ENCODE assay signal across 18 cellular contexts in genomic region chr15:31433574-31433973, GRCh38.
A peak's percentile ranks its signal among the peaks of the same experiment; 100 is the strongest.
DNase-seq lines count a peak whose midpoint lies in the region; ATAC-seq and TF ChIP-seq lines count a peak whose summit lies in the region.
"Had no signal": no experiment of that assay in that cellular context is flagged by ENCODE, and none has a peak within 500 bp of the region (broad histone marks: within the 10 kb centered on the region; RNA-seq: fewer than 3 reads in every experiment).

No MANE protein-coding gene starts in this region.

- H3K4me1 Mint-ChIP-seq in MCF 10A (ENCODE audit: insufficient read depth, unreplicated experiment) = peaks cover 15% of the 10 kb centered on the region
- peaks cover 79% of the 10 kb centered on the region for H3K4me1 Mint-ChIP-seq in activated CD8-positive, alpha-beta T cell treated with anti-CD3 and anti-CD28 coated beads, Interleukin-2, amount 10 ng/mL, durations not matched to agents 7 days and 5 days (ENCODE audit: low read depth)

- intact Hi-C loops in mammary epithelial cell (cut with micrococcal nuclease) = no loop called here
- intact Hi-C loops in MCF 10A (cut with micrococcal nuclease) = no loop called here
- intact Hi-C loops in lower lobe of right lung (cut with DNase I) = loop anchor here (5.0 kb wide), 1 partner anchor 46 kb away; no protein-coding TSS in a partner anchor
- intact Hi-C loops in OCI-LY7 (cut with micrococcal nuclease; ENCODE audit: unreplicated experiment) = loop anchor here (10.0 kb wide), 1 partner anchor 529 kb away; the partner anchor contains the start of gene FAN1

- no peak overlapping the region for H3K27ac Mint-ChIP-seq in MCF 10A (ENCODE audit: low read depth, unreplicated experiment)
- peak overlapping the region; percentile 99 for H3K27ac Mint-ChIP-seq in activated CD8-positive, alpha-beta T cell treated with anti-CD3 and anti-CD28 coated beads, Interleukin-2, amount 10 ng/mL, durations not matched to agents 7 days and 5 days

- H3K79me2 ChIP-seq in mammary epithelial cell (ENCODE audit: insufficient read depth, low read length) = no peaks in the 10 kb centered on the region
- H3K79me2 ChIP-seq in OCI-LY7 (ENCODE audit: insufficient read depth, low read depth, low read length) = no peaks in the 10 kb centered on the region

- ATAC-seq in activated CD8-positive, alpha-beta T cell treated with anti-CD3 and anti-CD28 coated beads, Interleukin-2, amount 10 ng/mL, durations not matched to agents 7 days and 5 days = no peak
- no peak for ATAC-seq in lower lobe of right lung
- no peak for ATAC-seq in HG02970 (IDR thresholded peaks at IDR 0.05; ENCODE audit: low FRiP score, unreplicated experiment)
- no peak for ATAC-seq in GM21447 (IDR thresholded peaks at IDR 0.05; ENCODE audit: unreplicated experiment)

- 87% methylated on average over 4 of the region's 6 CpGs for WGBS in mammary epithelial cell (ENCODE audit: low coverage, missing lambda C conversion rate)

- H3K36me3 ChIP-seq in mammary epithelial cell (ENCODE audit: insufficient read depth, low read length) = no peaks in the 10 kb centered on the region
- no peaks in the 10 kb centered on the region for H3K36me3 ChIP-seq in lower lobe of right lung
- H3K36me3 ChIP-seq in OCI-LY7 (ENCODE audit: insufficient read depth, low read length) = no peaks in the 10 kb centered on the region
- H3K36me3 ChIP-seq: MG63, neural progenitor cell, tibial artery had no signal

- BruUV-seq in mammary epithelial cell (replicated peaks; lab: Mats Ljungman, UMichigan) = no TSS peak
- no TSS peak for BruUV-seq in MCF 10A (replicated peaks; lab: Mats Ljungman, UMichigan)
- BruUV-seq in OCI-LY7 (replicated peaks; lab: Mats Ljungman, UMichigan) = no TSS peak

- no peak overlapping the region for H3K9ac ChIP-seq in mammary epithelial cell (ENCODE audit: insufficient read depth, low read length)
- H3K9ac ChIP-seq: neural progenitor cell had no signal

- H3K9me2 ChIP-seq in OCI-LY7 (ENCODE audit: insufficient read depth, low read length) = no peaks in the 10 kb centered on the region

- dilution Hi-C loops in mammary epithelial cell (cut with HindIII; ENCODE audit: low sequenced_read_pairs) = no loop called here

- no peaks in the 10 kb centered on the region for H3K36me3 Mint-ChIP-seq in MCF 10A (ENCODE audit: insufficient read depth, unreplicated experiment)
- no peaks in the 10 kb centered on the region for H3K36me3 Mint-ChIP-seq in activated CD8-positive, alpha-beta T cell treated with anti-CD3 and anti-CD28 coated beads, Interleukin-2, amount 10 ng/mL, durations not matched to agents 7 days and 5 days (ENCODE audit: low read depth)
- H3K36me3 Mint-ChIP-seq: neural progenitor cell had no signal

- H3K4me3 Mint-ChIP-seq in MCF 10A (ENCODE audit: unreplicated experiment) = no peak overlapping the region
- no peak overlapping the region for H3K4me3 Mint-ChIP-seq in activated CD8-positive, alpha-beta T cell treated with anti-CD3 and anti-CD28 coated beads, Interleukin-2, amount 10 ng/mL, durations not matched to agents 7 days and 5 days
- H3K4me3 Mint-ChIP-seq: neural progenitor cell had no signal

- no peak overlapping the region for H3K4me3 ChIP-seq in mammary epithelial cell (replicated peaks in 1 of 3; ENCODE audit: insufficient read depth in 1 of 3, low read depth in 2 of 3, low read length in 3 of 3)
- H3K4me3 ChIP-seq in lower lobe of right lung = no peak overlapping the region
- no peak overlapping the region for H3K4me3 ChIP-seq in OCI-LY7 (ENCODE audit: low read depth, low read length, poor library complexity, severe bottlenecking)
- H3K4me3 ChIP-seq: lung, MG63, neural progenitor cell, tibial artery had no signal

- no peaks in the 10 kb centered on the region for H3K9me3 Mint-ChIP-seq in MCF 10A (ENCODE audit: unreplicated experiment)
- no peaks in the 10 kb centered on the region for H3K9me3 Mint-ChIP-seq in activated CD8-positive, alpha-beta T cell treated with anti-CD3 and anti-CD28 coated beads, Interleukin-2, amount 10 ng/mL, durations not matched to agents 7 days and 5 days (ENCODE audit: insufficient read depth)
- H3K9me3 Mint-ChIP-seq: neural progenitor cell had no signal

- H3K4me1 ChIP-seq in mammary epithelial cell (ENCODE audit: insufficient read depth, low read length) (peaks cover 16% of the 10 kb centered on the region), lower lobe of right lung (peaks cover 46% of the 10 kb centered on the region), OCI-LY7 (ENCODE audit: insufficient read depth, low read length, poor library complexity, severe bottlenecking) (peaks cover 45% of the 10 kb centered on the region)
- H3K4me1 ChIP-seq: neural progenitor cell had no signal

- TF ChIP-seq CTCF in mammary epithelial cell (conservative IDR thresholded peaks at IDR 0.05 in 1 of 2, IDR thresholded peaks at IDR 0.05 in 1 of 2; ENCODE audit: extremely low read depth in 1 of 2, insufficient read depth in 1 of 2, low read depth in 1 of 2, low read length in 2 of 2) (no peak), MCF 10A (IDR thresholded peaks at IDR 0.05; ENCODE audit: unreplicated experiment) (no peak), lower lobe of right lung (IDR thresholded peaks at IDR 0.05) (no peak), OCI-LY7 (conservative IDR thresholded peaks at IDR 0.05; ENCODE audit: low read length) (no peak)

- POLR2A ChIA-PET in MCF 10A (lab: Yijun Ruan, JAX) (interaction anchor here (0.9 to 2.6 kb wide), 2 partner anchors 8 to 32 kb away, joined by 3 to 12 read pairs; no protein-coding TSS in a partner anchor), OCI-LY7 (lab: Charles Lee) (interaction anchor here (1.4 to 1.6 kb wide), 2 partner anchors 22 to 24 kb away, joined by 3 to 5 read pairs; no protein-coding TSS in a partner anchor)
- POLR2A ChIA-PET in activated CD8-positive, alpha-beta T cell treated with anti-CD3 and anti-CD28 coated beads, Interleukin-2, amount 10 ng/mL, durations not matched to agents 7 days and 5 days (lab: Charles Lee) = interaction anchor here (0.9 to 6.3 kb wide), 8 partner anchors 26 to 106 kb away, joined by 3 to 92 read pairs (median 8); partner anchors contain the start of gene KLF13

- no peaks in the 10 kb centered on the region for H3K27me3 Mint-ChIP-seq in MCF 10A (ENCODE audit: insufficient read depth, unreplicated experiment)
- no peaks in the 10 kb centered on the region for H3K27me3 Mint-ChIP-seq in activated CD8-positive, alpha-beta T cell treated with anti-CD3 and anti-CD28 coated beads, Interleukin-2, amount 10 ng/mL, durations not matched to agents 7 days and 5 days (ENCODE audit: low read depth)

- no peaks in the 10 kb centered on the region for H3K27me3 ChIP-seq in mammary epithelial cell (ENCODE audit: insufficient read depth, low read length)
- H3K27me3 ChIP-seq in lower lobe of right lung (ENCODE audit: low read depth) = no peaks in the 10 kb centered on the region
- H3K27me3 ChIP-seq: MG63, neural progenitor cell, tibial artery had no signal

- H3K27ac ChIP-seq in mammary epithelial cell (ENCODE audit: insufficient read depth, low read depth, low read length) (no peak overlapping the region), lower lobe of right lung (peak overlapping the region; percentile 90), OCI-LY7 (ENCODE audit: low read depth, low read length, poor library complexity, severe bottlenecking) (no peak overlapping the region)
- H3K27ac ChIP-seq: neural progenitor cell had no signal

- H3K4me2 ChIP-seq in mammary epithelial cell (ENCODE audit: insufficient read depth, low read depth, low read length) (no peak overlapping the region), OCI-LY7 (ENCODE audit: low read length) (no peak overlapping the region)
- H3K4me2 ChIP-seq: neural progenitor cell had no signal

- in situ Hi-C loops in mammary epithelial cell (cut with MboI; ENCODE audit: low sequenced_read_pairs in 2 of 2) = no loop called here

- H3K9me3 ChIP-seq in mammary epithelial cell (replicated peaks; ENCODE audit: insufficient read depth, low read length) (no peaks in the 10 kb centered on the region), lower lobe of right lung (no peaks in the 10 kb centered on the region), OCI-LY7 (ENCODE audit: low read length) (no peaks in the 10 kb centered on the region)
- H3K9me3 ChIP-seq: MG63, tibial artery had no signal

- H4K20me1 ChIP-seq in mammary epithelial cell (ENCODE audit: insufficient read depth, low read length) (no peaks in the 10 kb centered on the region), OCI-LY7 (ENCODE audit: insufficient read depth, low read length) (no peaks in the 10 kb centered on the region)

- H2AFZ ChIP-seq in mammary epithelial cell (ENCODE audit: low read depth, low read length) (peak overlapping the region; percentile 4), OCI-LY7 (ENCODE audit: low read length) (no peak overlapping the region)
- H2AFZ ChIP-seq: neural progenitor cell had no signal

- DNase-seq in mammary epithelial cell (no peak), MCF 10A (ENCODE audit: unreplicated experiment) (no peak), lower lobe of right lung (no peak), RKO (ENCODE audit: low spot score) (no peak), OCI-LY7 (ENCODE audit: low spot score) (no peak)
- DNase-seq in activated CD8-positive, alpha-beta T cell treated with anti-CD3 and anti-CD28 coated beads, Interleukin-2, amount 10 ng/mL, durations not matched to agents 7 days and 5 days = no peak
- DNase-seq: activated CD4-positive, alpha-beta T cell treated with anti-CD3 and anti-CD28 coated beads, Interleukin-2, amount 50 U/mL, for 1 hour; activated effector memory CD4-positive, alpha-beta T cell treated with anti-CD3 and anti-CD28 coated beads, Interleukin-2, amount 50 U/mL, for 16 hours; effector CD8-positive, alpha-beta T cell; MG63; NCI-H2081; RPMI8226; stimulated activated CD4-positive, alpha-beta T cell treated with anti-CD3 and anti-CD28 coated beads, Interleukin-2, amount 100 ng/mL, for 24 hours; tibial artery had no signal

- CTCF ChIA-PET in mammary epithelial cell (lab: Charles Lee; ENCODE audit: low non-redundant PET) (no interaction called here), MCF 10A (lab: Yijun Ruan, JAX) (interaction anchor here (0.6 to 9.0 kb wide), 7 partner anchors 8 to 68 kb away, joined by 3 to 116 read pairs (median 4); no protein-coding TSS in a partner anchor), OCI-LY7 (lab: Charles Lee; ENCODE audit: unreplicated experiment) (interaction anchor here (7.7 kb wide), 1 partner anchor 55 kb away, joined by 121 read pairs; no protein-coding TSS in a partner anchor)
- CTCF ChIA-PET in activated CD8-positive, alpha-beta T cell treated with anti-CD3 and anti-CD28 coated beads, Interleukin-2, amount 10 ng/mL, durations not matched to agents 7 days and 5 days (lab: Charles Lee) = interaction anchor here (0.8 to 13.1 kb wide), 14 partner anchors 9 to 233 kb away, joined by 3 to 271 read pairs (median 14); no protein-coding TSS in a partner anchor

Comparison
In these comparisons a context has a peak if more than half of its experiments do, and no peak if none do; other contexts are left out.
1. intact Hi-C loops: an anchor here in lower lobe of right lung (5.0 kb wide) and OCI-LY7 (10.0 kb wide); none called in mammary epithelial cell and MCF 10A.